Comparison of ENCODE assay signal across 19 cellular contexts in genomic region chr5:176659860-176660461, GRCh38. TPM values are rescaled to one million over a fixed set of nuclear protein-coding genes. Genes with fewer than 3 reads are reported as not detected.
"Had no signal": no experiment of that assay in that cellular context is flagged by ENCODE, and none has a peak within 500 bp of the region (broad histone marks: within the 10 kb centered on the region; RNA-seq: fewer than 3 reads in every experiment).

No MANE protein-coding gene starts in this region.

- H2AFZ ChIP-seq: hepatocyte had no signal

- H3K27me3 ChIP-seq: colonic mucosa, hepatocyte, right lobe of liver had no signal

- H3K27ac Mint-ChIP-seq: activated T-cell treated with anti-CD3 and anti-CD28 coated beads, Interleukin-2, amount 50 U/mL, for 72 hours; stimulated activated naive CD8-positive, alpha-beta T cell treated with anti-CD3 and anti-CD28 coated beads, Interleukin-15, Interleukin-2, amounts not matched to agents 100 ng/mL and 50 ng/mL, for 24 hours had no signal

- H3K36me3 Mint-ChIP-seq: activated naive CD8-positive, alpha-beta T cell had no signal

- H3K9me3 ChIP-seq: colonic mucosa, esophagus muscularis mucosa, left ventricle myocardium inferior, right lobe of liver, tibial artery had no signal

- H3K9me3 Mint-ChIP-seq: activated T-cell treated with anti-CD3 and anti-CD28 coated beads, Interleukin-2, amount 50 U/mL, for 72 hours; neural crest cell; stimulated activated naive CD8-positive, alpha-beta T cell treated with anti-CD3 and anti-CD28 coated beads, Interleukin-15, Interleukin-2, amounts not matched to agents 100 ng/mL and 50 ng/mL, for 24 hours; T-cell had no signal

- H3K4me3 Mint-ChIP-seq: stimulated activated naive CD8-positive, alpha-beta T cell treated with anti-CD3 and anti-CD28 coated beads, Interleukin-15, Interleukin-2, amounts not matched to agents 100 ng/mL and 50 ng/mL, for 24 hours had no signal

- FAIRE-seq: bronchial epithelial cell, frontal cortex, TTC549 had no signal

- H3K79me2 ChIP-seq: hepatocyte had no signal

- H3K4me3 ChIP-seq: esophagus muscularis mucosa, hepatocyte, left ventricle myocardium inferior, skin epidermis, tibial artery had no signal

- H3K27ac ChIP-seq: esophagus muscularis mucosa, hepatocyte, right lobe of liver, tibial artery, WERI-Rb-1 had no signal

- H3K4me2 ChIP-seq: hepatocyte had no signal

- H3K36me3 ChIP-seq: colonic mucosa, right lobe of liver, WERI-Rb-1 had no signal

RNA-seq across cellular contexts. Expression of gene EIF4E1B, which starts 29.5 kb away (rescaled TPM):
- total RNA-seq: activated T-cell treated with anti-CD3 and anti-CD28 coated beads, Interleukin-2, amount 50 U/mL, for 72 hours; bronchial epithelial cell; colonic mucosa; esophagus muscularis mucosa; hepatocyte; left ventricle myocardium inferior; lung microvascular endothelial cell; neural crest cell; occipital lobe; right lobe of liver; T-cell; ureter had no signal
- polyA plus RNA-seq: hepatocyte had no signal

RNA-seq across cellular contexts. Expression of gene SNCB, which starts 29.6 kb away (rescaled TPM):
- total RNA-seq: bronchial epithelial cell, colonic mucosa, esophagus muscularis mucosa, hepatocyte, right lobe of liver, T-cell, ureter had no signal
